In the genomic region with DNA sequence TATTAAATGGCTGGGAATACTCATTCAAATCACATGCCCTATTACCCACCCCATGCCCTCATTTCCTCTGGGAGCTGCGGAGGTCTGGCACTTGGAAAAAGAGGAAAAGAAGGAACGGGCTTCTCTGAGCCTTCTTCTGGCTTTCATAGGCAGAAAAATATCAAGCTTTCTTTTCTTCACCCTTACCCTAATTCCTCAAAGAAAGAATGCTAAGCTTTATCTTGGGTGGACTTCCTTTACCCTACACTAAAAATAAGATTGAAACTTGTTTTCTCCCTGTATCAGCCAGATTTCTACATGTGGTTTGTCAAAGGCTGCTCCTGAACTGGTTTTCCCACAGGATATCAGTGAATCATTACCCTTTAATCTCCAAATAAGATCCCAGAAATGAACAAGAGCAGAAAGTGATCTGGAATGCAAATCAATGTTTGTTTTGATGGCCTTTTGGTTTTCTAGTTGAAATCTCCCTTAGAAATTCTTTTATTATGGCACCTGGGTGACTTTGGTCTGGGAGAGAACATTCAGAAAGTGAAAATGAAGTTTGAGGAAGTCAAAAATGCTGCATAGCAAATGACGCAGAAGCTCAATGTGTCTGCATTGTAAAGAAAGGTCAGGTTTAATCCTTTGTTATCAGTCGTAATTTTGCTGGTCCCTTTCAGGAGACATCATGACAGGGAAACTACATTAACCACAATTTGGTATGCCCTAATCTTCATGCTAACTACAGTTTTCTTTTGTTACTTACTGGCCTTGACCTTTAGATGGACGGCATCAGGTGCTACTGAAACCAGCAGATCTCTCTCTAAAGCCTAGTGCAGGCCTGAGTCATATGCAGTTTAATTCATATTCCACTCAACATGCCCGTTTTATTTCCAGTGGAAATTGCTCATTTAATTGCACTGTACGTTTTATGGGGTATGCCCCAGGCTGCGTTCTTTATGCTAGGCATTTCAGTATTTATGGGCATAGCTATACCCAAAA, we compare ENCODE assay signal across 1 cellular context.
A peak's percentile ranks its signal among the peaks of the same experiment; 100 is the strongest.
TF ChIP-seq lines count a peak whose summit lies in the region.

No MANE protein-coding gene starts in this region.

TF ChIP-seq in HepG2, 621 proteins besides CTCF, POLR2A, EP300 and RAD21 (continued from another document and continues in another):
- TF ChIP-seq, protein P1, sequence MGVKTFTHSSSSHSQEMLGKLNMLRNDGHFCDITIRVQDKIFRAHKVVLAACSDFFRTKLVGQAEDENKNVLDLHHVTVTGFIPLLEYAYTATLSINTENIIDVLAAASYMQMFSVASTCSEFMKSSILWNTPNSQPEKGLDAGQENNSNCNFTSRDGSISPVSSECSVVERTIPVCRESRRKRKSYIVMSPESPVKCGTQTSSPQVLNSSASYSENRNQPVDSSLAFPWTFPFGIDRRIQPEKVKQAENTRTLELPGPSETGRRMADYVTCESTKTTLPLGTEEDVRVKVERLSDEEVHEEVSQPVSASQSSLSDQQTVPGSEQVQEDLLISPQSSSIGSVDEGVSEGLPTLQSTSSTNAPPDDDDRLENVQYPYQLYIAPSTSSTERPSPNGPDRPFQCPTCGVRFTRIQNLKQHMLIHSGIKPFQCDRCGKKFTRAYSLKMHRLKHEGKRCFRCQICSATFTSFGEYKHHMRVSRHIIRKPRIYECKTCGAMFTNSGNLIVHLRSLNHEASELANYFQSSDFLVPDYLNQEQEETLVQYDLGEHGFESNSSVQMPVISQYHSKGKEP (CRISPR knock-in tag; IDR thresholded peaks at IDR 0.05) = no peak
- TF ChIP-seq ZNF33B (CRISPR knock-in tag; IDR thresholded peaks at IDR 0.05) = no peak
- TF ChIP-seq ZNF570 (CRISPR knock-in tag; IDR thresholded peaks at IDR 0.05; ENCODE audit: borderline replicate concordance) = no peak
- peak; percentile 61; the same call in 1 of the 2 replicates for TF ChIP-seq SAP130 (CRISPR knock-in tag; IDR thresholded peaks at IDR 0.05; ENCODE audit: low read depth)
- no peak for TF ChIP-seq ZNF253 (CRISPR knock-in tag; IDR thresholded peaks at IDR 0.05; ENCODE audit: borderline replicate concordance)
- TF ChIP-seq, protein P2, sequence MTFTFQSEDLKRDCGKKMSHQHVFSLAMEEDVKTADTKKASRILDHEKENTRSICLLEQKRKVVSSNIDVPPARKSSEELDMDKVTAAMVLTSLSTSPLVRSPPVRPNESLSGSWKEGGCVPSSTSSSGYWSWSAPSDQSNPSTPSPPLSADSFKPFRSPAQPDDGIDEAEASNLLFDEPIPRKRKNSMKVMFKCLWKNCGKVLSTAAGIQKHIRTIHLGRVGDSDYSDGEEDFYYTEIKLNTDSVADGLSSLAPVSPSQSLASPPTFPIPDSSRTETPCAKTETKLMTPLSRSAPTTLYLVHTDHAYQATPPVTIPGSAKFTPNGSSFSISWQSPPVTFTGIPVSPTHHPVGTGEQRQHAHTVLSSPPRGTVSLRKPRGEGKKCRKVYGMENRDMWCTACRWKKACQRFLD (CRISPR knock-in tag; IDR thresholded peaks at IDR 0.05; ENCODE audit: borderline replicate concordance) = no peak
- TF ChIP-seq, protein P3, sequence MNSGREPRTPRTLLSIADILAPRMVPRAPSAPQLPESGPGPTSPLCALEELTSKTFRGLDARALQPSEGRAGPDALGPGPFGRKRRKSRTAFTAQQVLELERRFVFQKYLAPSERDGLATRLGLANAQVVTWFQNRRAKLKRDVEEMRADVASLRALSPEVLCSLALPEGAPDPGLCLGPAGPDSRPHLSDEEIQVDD (CRISPR knock-in tag; IDR thresholded peaks at IDR 0.05; ENCODE audit: borderline replicate concordance) = no peak
- TF ChIP-seq ZBTB21 (CRISPR knock-in tag; IDR thresholded peaks at IDR 0.05) = peak; percentile 32; the same call in 1 of the 2 replicates
- TF ChIP-seq CBX2 (IDR thresholded peaks at IDR 0.05; ENCODE audit: low read depth, low read length) = no peak
- TF ChIP-seq CBX2 (CRISPR knock-in tag; IDR thresholded peaks at IDR 0.05; ENCODE audit: low read depth) = no peak
- no peak for TF ChIP-seq SCMH1 (CRISPR knock-in tag; IDR thresholded peaks at IDR 0.05; ENCODE audit: borderline replicate concordance)
- no peak for TF ChIP-seq ZNF564 (CRISPR knock-in tag; IDR thresholded peaks at IDR 0.05)
- TF ChIP-seq HMGA1 (CRISPR knock-in tag; conservative IDR thresholded peaks at IDR 0.05) = no peak
- no peak for TF ChIP-seq RAD51 (IDR thresholded peaks at IDR 0.05; ENCODE audit: borderline replicate concordance)
- no peak for TF ChIP-seq SETDB1 (CRISPR knock-in tag; IDR thresholded peaks at IDR 0.05; ENCODE audit: borderline replicate concordance)
- TF ChIP-seq RFX5 (IDR thresholded peaks at IDR 0.05; ENCODE audit: low read depth, low read length) = no peak
- TF ChIP-seq RFXANK (CRISPR knock-in tag; IDR thresholded peaks at IDR 0.05) = peak; percentile 67; the same call in 1 of the 2 replicates
- TF ChIP-seq, protein P4, sequence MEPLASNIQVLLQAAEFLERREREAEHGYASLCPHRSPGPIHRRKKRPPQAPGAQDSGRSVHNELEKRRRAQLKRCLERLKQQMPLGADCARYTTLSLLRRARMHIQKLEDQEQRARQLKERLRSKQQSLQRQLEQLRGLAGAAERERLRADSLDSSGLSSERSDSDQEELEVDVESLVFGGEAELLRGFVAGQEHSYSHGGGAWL (CRISPR knock-in tag; IDR thresholded peaks at IDR 0.05) = no peak
- TF ChIP-seq ISX (CRISPR knock-in tag; conservative IDR thresholded peaks at IDR 0.05) = no peak
- no peak for TF ChIP-seq ZNF101 (CRISPR knock-in tag; IDR thresholded peaks at IDR 0.05; ENCODE audit: borderline replicate concordance, low read depth)
- peak; percentile 20; the same call in 1 of the 2 replicates for TF ChIP-seq RXRA (CRISPR knock-in tag; IDR thresholded peaks at IDR 0.05)
- TF ChIP-seq THYN1 (CRISPR knock-in tag; IDR thresholded peaks at IDR 0.05; ENCODE audit: borderline replicate concordance, low read depth) = no peak
- TF ChIP-seq, protein P5, sequence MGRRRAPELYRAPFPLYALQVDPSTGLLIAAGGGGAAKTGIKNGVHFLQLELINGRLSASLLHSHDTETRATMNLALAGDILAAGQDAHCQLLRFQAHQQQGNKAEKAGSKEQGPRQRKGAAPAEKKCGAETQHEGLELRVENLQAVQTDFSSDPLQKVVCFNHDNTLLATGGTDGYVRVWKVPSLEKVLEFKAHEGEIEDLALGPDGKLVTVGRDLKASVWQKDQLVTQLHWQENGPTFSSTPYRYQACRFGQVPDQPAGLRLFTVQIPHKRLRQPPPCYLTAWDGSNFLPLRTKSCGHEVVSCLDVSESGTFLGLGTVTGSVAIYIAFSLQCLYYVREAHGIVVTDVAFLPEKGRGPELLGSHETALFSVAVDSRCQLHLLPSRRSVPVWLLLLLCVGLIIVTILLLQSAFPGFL (CRISPR knock-in tag; IDR thresholded peaks at IDR 0.05) = no peak
- TF ChIP-seq ZNF282 (IDR thresholded peaks at IDR 0.05; ENCODE audit: partially characterized antibody) = no peak
- TF ChIP-seq ZNF567 (CRISPR knock-in tag; IDR thresholded peaks at IDR 0.05; ENCODE audit: borderline replicate concordance) = no peak
- no peak for TF ChIP-seq RBM22 (optimal IDR thresholded peaks at IDR 0.05; ENCODE audit: low read length)
- no peak for TF ChIP-seq FOXC1 (CRISPR knock-in tag; IDR thresholded peaks at IDR 0.05; ENCODE audit: borderline replicate concordance)
- TF ChIP-seq, protein P6, sequence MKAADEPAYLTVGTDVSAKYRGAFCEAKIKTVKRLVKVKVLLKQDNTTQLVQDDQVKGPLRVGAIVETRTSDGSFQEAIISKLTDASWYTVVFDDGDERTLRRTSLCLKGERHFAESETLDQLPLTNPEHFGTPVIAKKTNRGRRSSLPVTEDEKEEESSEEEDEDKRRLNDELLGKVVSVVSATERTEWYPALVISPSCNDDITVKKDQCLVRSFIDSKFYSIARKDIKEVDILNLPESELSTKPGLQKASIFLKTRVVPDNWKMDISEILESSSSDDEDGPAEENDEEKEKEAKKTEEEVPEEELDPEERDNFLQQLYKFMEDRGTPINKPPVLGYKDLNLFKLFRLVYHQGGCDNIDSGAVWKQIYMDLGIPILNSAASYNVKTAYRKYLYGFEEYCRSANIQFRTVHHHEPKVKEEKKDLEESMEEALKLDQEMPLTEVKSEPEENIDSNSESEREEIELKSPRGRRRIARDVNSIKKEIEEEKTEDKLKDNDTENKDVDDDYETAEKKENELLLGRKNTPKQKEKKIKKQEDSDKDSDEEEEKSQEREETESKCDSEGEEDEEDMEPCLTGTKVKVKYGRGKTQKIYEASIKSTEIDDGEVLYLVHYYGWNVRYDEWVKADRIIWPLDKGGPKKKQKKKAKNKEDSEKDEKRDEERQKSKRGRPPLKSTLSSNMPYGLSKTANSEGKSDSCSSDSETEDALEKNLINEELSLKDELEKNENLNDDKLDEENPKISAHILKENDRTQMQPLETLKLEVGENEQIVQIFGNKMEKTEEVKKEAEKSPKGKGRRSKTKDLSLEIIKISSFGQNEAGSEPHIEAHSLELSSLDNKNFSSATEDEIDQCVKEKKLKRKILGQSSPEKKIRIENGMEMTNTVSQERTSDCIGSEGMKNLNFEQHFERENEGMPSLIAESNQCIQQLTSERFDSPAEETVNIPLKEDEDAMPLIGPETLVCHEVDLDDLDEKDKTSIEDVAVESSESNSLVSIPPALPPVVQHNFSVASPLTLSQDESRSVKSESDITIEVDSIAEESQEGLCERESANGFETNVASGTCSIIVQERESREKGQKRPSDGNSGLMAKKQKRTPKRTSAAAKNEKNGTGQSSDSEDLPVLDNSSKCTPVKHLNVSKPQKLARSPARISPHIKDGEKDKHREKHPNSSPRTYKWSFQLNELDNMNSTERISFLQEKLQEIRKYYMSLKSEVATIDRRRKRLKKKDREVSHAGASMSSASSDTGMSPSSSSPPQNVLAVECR (CRISPR knock-in tag; IDR thresholded peaks at IDR 0.05; ENCODE audit: borderline replicate concordance) = peak; percentile 25; the same call in 1 of the 2 replicates
- no peak for TF ChIP-seq IKZF1 (IDR thresholded peaks at IDR 0.05)
- peak; percentile 51; the same call in 1 of the 2 replicates for TF ChIP-seq HMG20A (CRISPR knock-in tag; IDR thresholded peaks at IDR 0.05; ENCODE audit: borderline replicate concordance)
- TF ChIP-seq, protein P7, sequence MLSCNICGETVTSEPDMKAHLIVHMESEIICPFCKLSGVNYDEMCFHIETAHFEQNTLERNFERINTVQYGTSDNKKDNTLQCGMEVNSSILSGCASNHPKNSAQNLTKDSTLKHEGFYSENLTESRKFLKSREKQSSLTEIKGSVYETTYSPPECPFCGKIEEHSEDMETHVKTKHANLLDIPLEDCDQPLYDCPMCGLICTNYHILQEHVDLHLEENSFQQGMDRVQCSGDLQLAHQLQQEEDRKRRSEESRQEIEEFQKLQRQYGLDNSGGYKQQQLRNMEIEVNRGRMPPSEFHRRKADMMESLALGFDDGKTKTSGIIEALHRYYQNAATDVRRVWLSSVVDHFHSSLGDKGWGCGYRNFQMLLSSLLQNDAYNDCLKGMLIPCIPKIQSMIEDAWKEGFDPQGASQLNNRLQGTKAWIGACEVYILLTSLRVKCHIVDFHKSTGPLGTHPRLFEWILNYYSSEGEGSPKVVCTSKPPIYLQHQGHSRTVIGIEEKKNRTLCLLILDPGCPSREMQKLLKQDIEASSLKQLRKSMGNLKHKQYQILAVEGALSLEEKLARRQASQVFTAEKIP (CRISPR knock-in tag; IDR thresholded peaks at IDR 0.05; ENCODE audit: borderline replicate concordance) = no peak
- TF ChIP-seq EZH2 (conservative IDR thresholded peaks at IDR 0.05; ENCODE audit: low read depth, low read length) = no peak
- TF ChIP-seq ZNF441 (CRISPR knock-in tag; IDR thresholded peaks at IDR 0.05; ENCODE audit: borderline replicate concordance) = no peak
- no peak for TF ChIP-seq POLR2G (IDR thresholded peaks at IDR 0.05; ENCODE audit: low read depth, low read length)
- TF ChIP-seq ZNF230 (CRISPR knock-in tag; IDR thresholded peaks at IDR 0.05) = no peak
- no peak for TF ChIP-seq HNRNPUL1 (IDR thresholded peaks at IDR 0.05; ENCODE audit: low read depth, low read length)
- TF ChIP-seq GABPA (IDR thresholded peaks at IDR 0.05; ENCODE audit: low read depth, low read length) = no peak
- TF ChIP-seq GABPA (CRISPR knock-in tag; IDR thresholded peaks at IDR 0.05; ENCODE audit: low read depth) = peak; percentile 41; the same call in 1 of the 2 replicates
- TF ChIP-seq, protein P8, sequence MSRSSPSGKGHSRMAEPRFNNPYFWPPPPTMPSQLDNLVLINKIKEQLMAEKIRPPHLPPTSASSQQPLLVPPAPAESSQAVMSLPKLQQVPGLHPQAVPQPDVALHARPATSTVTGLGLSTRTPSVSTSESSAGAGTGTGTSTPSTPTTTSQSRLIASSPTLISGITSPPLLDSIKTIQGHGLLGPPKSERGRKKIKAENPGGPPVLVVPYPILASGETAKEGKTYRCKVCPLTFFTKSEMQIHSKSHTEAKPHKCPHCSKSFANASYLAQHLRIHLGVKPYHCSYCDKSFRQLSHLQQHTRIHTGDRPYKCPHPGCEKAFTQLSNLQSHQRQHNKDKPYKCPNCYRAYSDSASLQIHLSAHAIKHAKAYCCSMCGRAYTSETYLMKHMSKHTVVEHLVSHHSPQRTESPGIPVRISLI (CRISPR knock-in tag; IDR thresholded peaks at IDR 0.05; ENCODE audit: borderline replicate concordance) = no peak
- TF ChIP-seq ZNF44 (CRISPR knock-in tag; IDR thresholded peaks at IDR 0.05) = no peak
- TF ChIP-seq ZNF446 (CRISPR knock-in tag; IDR thresholded peaks at IDR 0.05) = no peak
- TF ChIP-seq, protein P9, sequence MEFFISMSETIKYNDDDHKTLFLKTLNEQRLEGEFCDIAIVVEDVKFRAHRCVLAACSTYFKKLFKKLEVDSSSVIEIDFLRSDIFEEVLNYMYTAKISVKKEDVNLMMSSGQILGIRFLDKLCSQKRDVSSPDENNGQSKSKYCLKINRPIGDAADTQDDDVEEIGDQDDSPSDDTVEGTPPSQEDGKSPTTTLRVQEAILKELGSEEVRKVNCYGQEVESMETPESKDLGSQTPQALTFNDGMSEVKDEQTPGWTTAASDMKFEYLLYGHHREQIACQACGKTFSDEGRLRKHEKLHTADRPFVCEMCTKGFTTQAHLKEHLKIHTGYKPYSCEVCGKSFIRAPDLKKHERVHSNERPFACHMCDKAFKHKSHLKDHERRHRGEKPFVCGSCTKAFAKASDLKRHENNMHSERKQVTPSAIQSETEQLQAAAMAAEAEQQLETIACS (CRISPR knock-in tag; IDR thresholded peaks at IDR 0.05) = no peak
- no peak for TF ChIP-seq PAX8 (CRISPR knock-in tag; IDR thresholded peaks at IDR 0.05; ENCODE audit: borderline replicate concordance)
- peak; percentile 76 for TF ChIP-seq GATAD2A (CRISPR knock-in tag; IDR thresholded peaks at IDR 0.05)
- TF ChIP-seq, protein P10, sequence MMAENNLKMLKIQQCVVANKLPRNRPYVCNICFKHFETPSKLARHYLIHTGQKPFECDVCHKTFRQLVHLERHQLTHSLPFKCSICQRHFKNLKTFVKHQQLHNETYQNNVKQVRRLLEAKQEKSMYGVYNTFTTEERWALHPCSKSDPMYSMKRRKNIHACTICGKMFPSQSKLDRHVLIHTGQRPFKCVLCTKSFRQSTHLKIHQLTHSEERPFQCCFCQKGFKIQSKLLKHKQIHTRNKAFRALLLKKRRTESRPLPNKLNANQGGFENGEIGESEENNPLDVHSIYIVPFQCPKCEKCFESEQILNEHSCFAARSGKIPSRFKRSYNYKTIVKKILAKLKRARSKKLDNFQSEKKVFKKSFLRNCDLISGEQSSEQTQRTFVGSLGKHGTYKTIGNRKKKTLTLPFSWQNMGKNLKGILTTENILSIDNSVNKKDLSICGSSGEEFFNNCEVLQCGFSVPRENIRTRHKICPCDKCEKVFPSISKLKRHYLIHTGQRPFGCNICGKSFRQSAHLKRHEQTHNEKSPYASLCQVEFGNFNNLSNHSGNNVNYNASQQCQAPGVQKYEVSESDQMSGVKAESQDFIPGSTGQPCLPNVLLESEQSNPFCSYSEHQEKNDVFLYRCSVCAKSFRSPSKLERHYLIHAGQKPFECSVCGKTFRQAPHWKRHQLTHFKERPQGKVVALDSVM (CRISPR knock-in tag; IDR thresholded peaks at IDR 0.05) = no peak
- no peak for TF ChIP-seq ZNF207 (IDR thresholded peaks at IDR 0.05; ENCODE audit: borderline replicate concordance)
- TF ChIP-seq ZNF747 (CRISPR knock-in tag; IDR thresholded peaks at IDR 0.05; ENCODE audit: borderline replicate concordance) = no peak
- peak; percentile 36 for TF ChIP-seq STAG1 (CRISPR knock-in tag; IDR thresholded peaks at IDR 0.05)
- 0 out of 2 replicates have a peak, but pooled peaks have one; percentile 43 for TF ChIP-seq ZNF543 (CRISPR knock-in tag; IDR thresholded peaks at IDR 0.05)
